Comparison of ENCODE assay signal across 1 cellular context in the genomic region with DNA sequence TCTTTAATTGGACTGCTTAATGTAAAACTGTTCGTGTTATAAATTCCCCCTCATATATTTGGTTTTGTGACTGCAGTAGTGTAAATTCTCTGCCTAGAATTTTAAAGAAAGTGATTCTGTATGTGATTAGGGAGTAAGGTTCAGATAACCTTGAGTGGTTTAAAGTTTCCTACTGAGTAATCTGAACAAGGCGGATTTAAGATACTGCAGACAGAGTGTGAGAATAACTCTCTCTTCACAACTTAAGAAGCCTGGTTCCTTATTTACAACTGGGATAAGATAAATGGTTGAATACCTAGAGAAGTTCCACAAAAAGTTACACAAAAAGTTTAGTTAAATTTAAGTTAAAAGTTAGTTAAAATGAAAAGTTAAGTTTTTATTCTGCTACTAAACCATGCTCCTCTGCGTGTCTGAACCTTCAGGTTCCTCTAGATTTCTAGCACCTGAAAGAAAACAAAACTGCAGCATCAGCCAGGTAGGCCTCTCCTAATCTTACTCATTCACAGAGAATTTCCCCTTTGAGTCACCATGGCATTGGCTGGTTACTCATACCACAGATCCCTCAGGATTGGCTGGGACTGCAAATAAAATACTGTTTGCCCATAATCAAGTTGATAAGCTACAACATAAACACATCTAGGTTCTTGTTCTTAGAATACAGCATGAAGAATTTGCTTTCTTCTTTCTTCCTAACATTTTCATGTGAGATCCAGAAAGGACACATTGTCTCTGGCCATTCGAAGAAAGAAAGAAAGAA.
TF ChIP-seq lines count a peak whose summit lies in the region.

Gene ARL14 (plus strand): TSS at position 614 of the 757 bp plus-strand sequence. CDS start 187 bp downstream, outside the sequence.

TF ChIP-seq in SK-N-SH treated with all-trans-retinoic acid at 6 μM for 48 hours, 23 proteins besides CTCF, POLR2A, EP300 and RAD21 (continued from another document):
- TF ChIP-seq CSDC2 (CRISPR knock-in tag; IDR thresholded peaks at IDR 0.05) = no peak
- no peak for TF ChIP-seq ESRRG (CRISPR knock-in tag; IDR thresholded peaks at IDR 0.05)
- TF ChIP-seq CSRNP3 (CRISPR knock-in tag; IDR thresholded peaks at IDR 0.05) = no peak
- no peak for TF ChIP-seq SNAI2 (CRISPR knock-in tag; IDR thresholded peaks at IDR 0.05)
- TF ChIP-seq ZNF565 (CRISPR knock-in tag; conservative IDR thresholded peaks at IDR 0.05; ENCODE audit: low read depth) = no peak
- TF ChIP-seq TSHZ2 (CRISPR knock-in tag; IDR thresholded peaks at IDR 0.05) = no peak
- TF ChIP-seq OSR1 (CRISPR knock-in tag; IDR thresholded peaks at IDR 0.05) = no peak
- no peak for TF ChIP-seq ARNTL (CRISPR knock-in tag; IDR thresholded peaks at IDR 0.05; ENCODE audit: borderline replicate concordance, low read depth)
- no peak for TF ChIP-seq ZNF8 (CRISPR knock-in tag; IDR thresholded peaks at IDR 0.05)
- no peak for TF ChIP-seq RARB (CRISPR knock-in tag; IDR thresholded peaks at IDR 0.05)
- no peak for TF ChIP-seq TCF4 (CRISPR knock-in tag; IDR thresholded peaks at IDR 0.05; ENCODE audit: borderline replicate concordance)
- TF ChIP-seq ZC3H10 (CRISPR knock-in tag; IDR thresholded peaks at IDR 0.05) = no peak
- no peak for TF ChIP-seq ZFP30 (CRISPR knock-in tag; IDR thresholded peaks at IDR 0.05)
- no peak for TF ChIP-seq ZFP3 (CRISPR knock-in tag; IDR thresholded peaks at IDR 0.05)
- TF ChIP-seq ISL1 (CRISPR knock-in tag; IDR thresholded peaks at IDR 0.05) = no peak
- TF ChIP-seq BACH2 (CRISPR knock-in tag; IDR thresholded peaks at IDR 0.05; ENCODE audit: borderline replicate concordance) = no peak
- TF ChIP-seq POU6F1 (CRISPR knock-in tag; IDR thresholded peaks at IDR 0.05; ENCODE audit: borderline replicate concordance, low read depth) = no peak
- no peak for TF ChIP-seq ZNF70 (CRISPR knock-in tag; IDR thresholded peaks at IDR 0.05)
